ENCODE assay signal across 8 cellular contexts in the genomic region with DNA sequence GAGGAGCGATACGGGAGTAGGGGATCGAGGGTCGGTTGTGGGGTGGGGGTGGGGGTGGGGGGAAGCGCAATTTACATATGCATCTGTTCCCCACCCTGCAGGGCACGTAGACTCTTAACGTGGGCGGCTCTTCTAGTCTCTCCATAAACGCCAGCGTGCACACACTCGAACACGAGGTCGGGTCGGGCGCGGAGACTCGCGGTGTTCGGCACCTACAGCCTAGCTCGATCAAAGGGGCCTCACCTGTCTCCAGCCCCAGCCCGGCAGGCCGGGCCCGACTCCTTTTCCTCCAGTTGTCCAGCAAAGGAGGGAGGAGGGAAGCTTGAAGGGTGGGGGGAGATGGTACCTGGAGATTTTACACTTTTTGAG. TPM values are rescaled to one million over a fixed set of nuclear protein-coding genes. Genes with fewer than 3 reads are reported as not detected.
DNase-seq lines count a peak whose midpoint lies in the region; ATAC-seq and TF ChIP-seq lines count a peak whose summit lies in the region.

No MANE protein-coding gene starts in this region.

- POLR2A ChIA-PET in AG04449 (lab: Yijun Ruan, JAX) = interaction anchor here (0.5 to 1.5 kb wide), 3 partner anchors 10 to 18 kb away, joined by 3 to 11 read pairs (median 5); a partner anchor contains a TSS

- peaks cover 32% of the 10 kb centered on the region for H3K4me1 Mint-ChIP-seq in activated T-cell treated with anti-CD3 and anti-CD28 coated beads, Interleukin-2, amount 50 U/mL, for 24 hours (ENCODE audit: low read depth)
- H3K4me1 Mint-ChIP-seq in nephron progenitor cell = peaks cover 24% of the 10 kb centered on the region

- peak overlapping the region; percentile 81 for H3K4me3 ChIP-seq in AG04449 (ENCODE audit: low read depth, low read length)
- H3K4me3 ChIP-seq in fibroblast of mammary gland (ENCODE audit: control insufficient read depth, low read depth, low read length) = peak overlapping the region; percentile 89

- H3K4me3 Mint-ChIP-seq in activated T-cell treated with anti-CD3 and anti-CD28 coated beads, Interleukin-2, amount 50 U/mL, for 24 hours = peak overlapping the region; percentile 89
- H3K4me3 Mint-ChIP-seq in nephron progenitor cell = peak overlapping the region; percentile 92

- H3K27ac Mint-ChIP-seq in activated T-cell treated with anti-CD3 and anti-CD28 coated beads, Interleukin-2, amount 50 U/mL, for 24 hours = peak overlapping the region; percentile 94
- peak overlapping the region; percentile 99 for H3K27ac Mint-ChIP-seq in nephron progenitor cell

- DNase-seq in AG04449 (ENCODE audit: low read depth, low spot score) (no peak), NCI-H774 (lab: John Stamatoyannopoulos, UW) (peak; percentile 19), fibroblast of mammary gland (ENCODE audit: low read depth) (peak; percentile 40), nephron progenitor cell (peak; percentile 46), ureter (ENCODE audit: low spot score) (peak; percentile 44)
- DNase-seq in activated T-cell treated with anti-CD3 and anti-CD28 coated beads, Interleukin-2, amount 50 U/mL, for 24 hours = peak; percentile 73

- TF ChIP-seq CTCF in AG04449 (IDR thresholded peaks at IDR 0.05; ENCODE audit: insufficient read depth, low read length, missing control alignments) (no peak), fibroblast of mammary gland (conservative IDR thresholded peaks at IDR 0.05; ENCODE audit: control insufficient read depth, insufficient read depth, low read depth, low read length) (no peak), nephron progenitor cell (IDR thresholded peaks at IDR 0.05) (no peak)

- peak; percentile 63 for ATAC-seq in GM18511 (IDR thresholded peaks at IDR 0.05; ENCODE audit: unreplicated experiment)
- ATAC-seq in HG03025 (IDR thresholded peaks at IDR 0.05; ENCODE audit: low FRiP score, unreplicated experiment) = peak; percentile 47

- peaks cover 20% of the 10 kb centered on the region for H3K27me3 Mint-ChIP-seq in activated T-cell treated with anti-CD3 and anti-CD28 coated beads, Interleukin-2, amount 50 U/mL, for 24 hours
- H3K27me3 Mint-ChIP-seq in nephron progenitor cell (ENCODE audit: low read depth, poor library complexity) = peaks cover 38% of the 10 kb centered on the region

- H3K9me3 Mint-ChIP-seq in activated T-cell treated with anti-CD3 and anti-CD28 coated beads, Interleukin-2, amount 50 U/mL, for 24 hours = no peaks in the 10 kb centered on the region
- no peaks in the 10 kb centered on the region for H3K9me3 Mint-ChIP-seq in nephron progenitor cell

- CTCF ChIA-PET in AG04449 (lab: Yijun Ruan, JAX) = interaction anchor here (1.1 to 5.5 kb wide), 4 partner anchors 10 to 56 kb away, joined by 4 to 50 read pairs (median 5); a partner anchor contains a TSS

- peaks cover 50% of the 10 kb centered on the region for H3K36me3 Mint-ChIP-seq in activated T-cell treated with anti-CD3 and anti-CD28 coated beads, Interleukin-2, amount 50 U/mL, for 24 hours (ENCODE audit: low read depth)
- H3K36me3 Mint-ChIP-seq in nephron progenitor cell (ENCODE audit: low read depth) = peaks cover 23% of the 10 kb centered on the region

RNA-seq across cellular contexts. Expression of a gene that starts 0.5 kb away (rescaled TPM):
- 21.0 TPM for total RNA-seq in ureter

RNA-seq across cellular contexts. Expression of a gene that starts 17.8 kb away (rescaled TPM):
- total RNA-seq in ureter = 26.2 TPM
